1 cellular context compared by ENCODE assay signal in genomic region chr16:28835864-28836760, GRCh38.
TF ChIP-seq lines count a peak whose summit lies in the region.

No MANE protein-coding gene starts in this region.

TF ChIP-seq in HepG2, 621 proteins besides CTCF, POLR2A, EP300 and RAD21 (continued from another document):
- TF ChIP-seq, protein P1, sequence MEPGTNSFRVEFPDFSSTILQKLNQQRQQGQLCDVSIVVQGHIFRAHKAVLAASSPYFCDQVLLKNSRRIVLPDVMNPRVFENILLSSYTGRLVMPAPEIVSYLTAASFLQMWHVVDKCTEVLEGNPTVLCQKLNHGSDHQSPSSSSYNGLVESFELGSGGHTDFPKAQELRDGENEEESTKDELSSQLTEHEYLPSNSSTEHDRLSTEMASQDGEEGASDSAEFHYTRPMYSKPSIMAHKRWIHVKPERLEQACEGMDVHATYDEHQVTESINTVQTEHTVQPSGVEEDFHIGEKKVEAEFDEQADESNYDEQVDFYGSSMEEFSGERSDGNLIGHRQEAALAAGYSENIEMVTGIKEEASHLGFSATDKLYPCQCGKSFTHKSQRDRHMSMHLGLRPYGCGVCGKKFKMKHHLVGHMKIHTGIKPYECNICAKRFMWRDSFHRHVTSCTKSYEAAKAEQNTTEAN (CRISPR knock-in tag; conservative IDR thresholded peaks at IDR 0.05), result no peak
- no peak for TF ChIP-seq ZNF101 (CRISPR knock-in tag; IDR thresholded peaks at IDR 0.05; ENCODE audit: borderline replicate concordance, low read depth)
- TF ChIP-seq ZNF790 (CRISPR knock-in tag; IDR thresholded peaks at IDR 0.05; ENCODE audit: borderline replicate concordance), result no peak
- no peak for TF ChIP-seq DMAP1 (CRISPR knock-in tag; IDR thresholded peaks at IDR 0.05)
- no peak for TF ChIP-seq ZNF747 (CRISPR knock-in tag; IDR thresholded peaks at IDR 0.05; ENCODE audit: borderline replicate concordance)
- no peak for TF ChIP-seq SATB2 (CRISPR knock-in tag; IDR thresholded peaks at IDR 0.05)
- no peak for TF ChIP-seq TAF1 (CRISPR knock-in tag; IDR thresholded peaks at IDR 0.05)
- no peak for TF ChIP-seq ZZZ3 (CRISPR knock-in tag; IDR thresholded peaks at IDR 0.05; ENCODE audit: borderline replicate concordance)
- no peak for TF ChIP-seq HMG20B (CRISPR knock-in tag; conservative IDR thresholded peaks at IDR 0.05)
- no peak for TF ChIP-seq CSRNP2 (CRISPR knock-in tag; conservative IDR thresholded peaks at IDR 0.05; ENCODE audit: low read depth)
- TF ChIP-seq, protein P2, sequence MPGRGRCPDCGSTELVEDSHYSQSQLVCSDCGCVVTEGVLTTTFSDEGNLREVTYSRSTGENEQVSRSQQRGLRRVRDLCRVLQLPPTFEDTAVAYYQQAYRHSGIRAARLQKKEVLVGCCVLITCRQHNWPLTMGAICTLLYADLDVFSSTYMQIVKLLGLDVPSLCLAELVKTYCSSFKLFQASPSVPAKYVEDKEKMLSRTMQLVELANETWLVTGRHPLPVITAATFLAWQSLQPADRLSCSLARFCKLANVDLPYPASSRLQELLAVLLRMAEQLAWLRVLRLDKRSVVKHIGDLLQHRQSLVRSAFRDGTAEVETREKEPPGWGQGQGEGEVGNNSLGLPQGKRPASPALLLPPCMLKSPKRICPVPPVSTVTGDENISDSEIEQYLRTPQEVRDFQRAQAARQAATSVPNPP (CRISPR knock-in tag; IDR thresholded peaks at IDR 0.05), result no peak
- TF ChIP-seq, protein P3, sequence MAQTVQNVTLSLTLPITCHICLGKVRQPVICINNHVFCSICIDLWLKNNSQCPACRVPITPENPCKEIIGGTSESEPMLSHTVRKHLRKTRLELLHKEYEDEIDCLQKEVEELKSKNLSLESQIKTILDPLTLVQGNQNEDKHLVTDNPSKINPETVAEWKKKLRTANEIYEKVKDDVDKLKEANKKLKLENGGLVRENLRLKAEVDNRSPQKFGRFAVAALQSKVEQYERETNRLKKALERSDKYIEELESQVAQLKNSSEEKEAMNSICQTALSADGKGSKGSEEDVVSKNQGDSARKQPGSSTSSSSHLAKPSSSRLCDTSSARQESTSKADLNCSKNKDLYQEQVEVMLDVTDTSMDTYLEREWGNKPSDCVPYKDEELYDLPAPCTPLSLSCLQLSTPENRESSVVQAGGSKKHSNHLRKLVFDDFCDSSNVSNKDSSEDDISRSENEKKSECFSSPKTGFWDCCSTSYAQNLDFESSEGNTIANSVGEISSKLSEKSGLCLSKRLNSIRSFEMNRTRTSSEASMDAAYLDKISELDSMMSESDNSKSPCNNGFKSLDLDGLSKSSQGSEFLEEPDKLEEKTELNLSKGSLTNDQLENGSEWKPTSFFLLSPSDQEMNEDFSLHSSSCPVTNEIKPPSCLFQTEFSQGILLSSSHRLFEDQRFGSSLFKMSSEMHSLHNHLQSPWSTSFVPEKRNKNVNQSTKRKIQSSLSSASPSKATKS (CRISPR knock-in tag; IDR thresholded peaks at IDR 0.05), result no peak
- TF ChIP-seq, protein P4, sequence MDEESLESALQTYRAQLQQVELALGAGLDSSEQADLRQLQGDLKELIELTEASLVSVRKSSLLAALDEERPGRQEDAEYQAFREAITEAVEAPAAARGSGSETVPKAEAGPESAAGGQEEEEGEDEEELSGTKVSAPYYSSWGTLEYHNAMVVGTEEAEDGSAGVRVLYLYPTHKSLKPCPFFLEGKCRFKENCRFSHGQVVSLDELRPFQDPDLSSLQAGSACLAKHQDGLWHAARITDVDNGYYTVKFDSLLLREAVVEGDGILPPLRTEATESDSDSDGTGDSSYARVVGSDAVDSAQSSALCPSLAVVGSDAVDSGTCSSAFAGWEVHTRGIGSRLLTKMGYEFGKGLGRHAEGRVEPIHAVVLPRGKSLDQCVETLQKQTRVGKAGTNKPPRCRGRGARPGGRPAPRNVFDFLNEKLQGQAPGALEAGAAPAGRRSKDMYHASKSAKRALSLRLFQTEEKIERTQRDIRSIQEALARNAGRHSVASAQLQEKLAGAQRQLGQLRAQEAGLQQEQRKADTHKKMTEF (CRISPR knock-in tag; IDR thresholded peaks at IDR 0.05), result no peak
- TF ChIP-seq ZNF205 (CRISPR knock-in tag; IDR thresholded peaks at IDR 0.05), result no peak
- no peak for TF ChIP-seq KDM2A (CRISPR knock-in tag; IDR thresholded peaks at IDR 0.05; ENCODE audit: borderline replicate concordance, low read depth)
- no peak for TF ChIP-seq ZNF12 (CRISPR knock-in tag; IDR thresholded peaks at IDR 0.05)
- TF ChIP-seq MAF1 (CRISPR knock-in tag; IDR thresholded peaks at IDR 0.05; ENCODE audit: borderline replicate concordance), result no peak
- TF ChIP-seq ARNT2 (CRISPR knock-in tag; IDR thresholded peaks at IDR 0.05; ENCODE audit: low read depth), result 0 out of 2 replicates have a peak, but pooled peaks have one; percentile 4
- TF ChIP-seq MTF2 (CRISPR knock-in tag; IDR thresholded peaks at IDR 0.05; ENCODE audit: borderline replicate concordance), result no peak
- no peak for TF ChIP-seq ZKSCAN5 (CRISPR knock-in tag; IDR thresholded peaks at IDR 0.05)
- TF ChIP-seq AGO2 (optimal IDR thresholded peaks at IDR 0.05; ENCODE audit: low read depth, low read length), result peak; percentile 76
- TF ChIP-seq RBM22 (optimal IDR thresholded peaks at IDR 0.05; ENCODE audit: low read length), result peak; percentile 83
- TF ChIP-seq XRCC5 (optimal IDR thresholded peaks at IDR 0.05; ENCODE audit: low read length), result no peak
- TF ChIP-seq AHR (CRISPR knock-in tag; IDR thresholded peaks at IDR 0.05), result no peak
- no peak for TF ChIP-seq SYNCRIP (IDR thresholded peaks at IDR 0.05; ENCODE audit: insufficient read depth, low read depth, low read length)
- TF ChIP-seq, protein P5, sequence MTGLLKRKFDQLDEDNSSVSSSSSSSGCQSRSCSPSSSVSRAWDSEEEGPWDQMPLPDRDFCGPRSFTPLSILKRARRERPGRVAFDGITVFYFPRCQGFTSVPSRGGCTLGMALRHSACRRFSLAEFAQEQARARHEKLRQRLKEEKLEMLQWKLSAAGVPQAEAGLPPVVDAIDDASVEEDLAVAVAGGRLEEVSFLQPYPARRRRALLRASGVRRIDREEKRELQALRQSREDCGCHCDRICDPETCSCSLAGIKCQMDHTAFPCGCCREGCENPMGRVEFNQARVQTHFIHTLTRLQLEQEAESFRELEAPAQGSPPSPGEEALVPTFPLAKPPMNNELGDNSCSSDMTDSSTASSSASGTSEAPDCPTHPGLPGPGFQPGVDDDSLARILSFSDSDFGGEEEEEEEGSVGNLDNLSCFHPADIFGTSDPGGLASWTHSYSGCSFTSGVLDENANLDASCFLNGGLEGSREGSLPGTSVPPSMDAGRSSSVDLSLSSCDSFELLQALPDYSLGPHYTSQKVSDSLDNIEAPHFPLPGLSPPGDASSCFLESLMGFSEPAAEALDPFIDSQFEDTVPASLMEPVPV (CRISPR knock-in tag; IDR thresholded peaks at IDR 0.05), result no peak
- no peak for TF ChIP-seq ZBTB3 (CRISPR knock-in tag; IDR thresholded peaks at IDR 0.05; ENCODE audit: borderline replicate concordance, low read depth)
- TF ChIP-seq, protein P6, sequence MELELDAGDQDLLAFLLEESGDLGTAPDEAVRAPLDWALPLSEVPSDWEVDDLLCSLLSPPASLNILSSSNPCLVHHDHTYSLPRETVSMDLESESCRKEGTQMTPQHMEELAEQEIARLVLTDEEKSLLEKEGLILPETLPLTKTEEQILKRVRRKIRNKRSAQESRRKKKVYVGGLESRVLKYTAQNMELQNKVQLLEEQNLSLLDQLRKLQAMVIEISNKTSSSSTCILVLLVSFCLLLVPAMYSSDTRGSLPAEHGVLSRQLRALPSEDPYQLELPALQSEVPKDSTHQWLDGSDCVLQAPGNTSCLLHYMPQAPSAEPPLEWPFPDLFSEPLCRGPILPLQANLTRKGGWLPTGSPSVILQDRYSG (CRISPR knock-in tag; IDR thresholded peaks at IDR 0.05), result no peak
- TF ChIP-seq ZNF552 (CRISPR knock-in tag; IDR thresholded peaks at IDR 0.05; ENCODE audit: borderline replicate concordance), result no peak
- no peak for TF ChIP-seq ZNF564 (CRISPR knock-in tag; IDR thresholded peaks at IDR 0.05)
- TF ChIP-seq NFIB (CRISPR knock-in tag; IDR thresholded peaks at IDR 0.05; ENCODE audit: borderline replicate concordance), result no peak
- TF ChIP-seq HNRNPLL (IDR thresholded peaks at IDR 0.05; ENCODE audit: low read depth, low read length, poor library complexity, severe bottlenecking), result peak; percentile 24
